ENCODE assay signal across 24 cellular contexts in genomic region chr5:74145904-74146303, GRCh38.
DNase-seq lines count a peak whose midpoint lies in the region; ATAC-seq, FAIRE-seq and TF ChIP-seq lines count a peak whose summit lies in the region.
"Had no signal": no experiment of that assay in that cellular context is flagged by ENCODE, and none has a peak within 500 bp of the region (broad histone marks: within the 10 kb centered on the region; RNA-seq: fewer than 3 reads in every experiment).

No MANE protein-coding gene starts in this region.

- TF ChIP-seq CTCF in IMR-90 (conservative IDR thresholded peaks at IDR 0.05; ENCODE audit: low read depth, low read length) (no peak), H1 (IDR thresholded peaks at IDR 0.05; ENCODE audit: control extremely low read depth in 1 of 3, insufficient read depth in 1 of 3, low read depth in 1 of 3, low read length in 3 of 3) (no peak)

- no peak overlapping the region for H3K18ac ChIP-seq in IMR-90 (ENCODE audit: low read depth, low read length)
- no peak overlapping the region; the same call in 1 of the 2 replicates for H3K18ac ChIP-seq in H1 (ENCODE audit: extremely low read depth, low read length)
- peak overlapping the region; percentile 60 for H3K18ac ChIP-seq in neuronal stem cell (ENCODE audit: low read length)

- H3K4me1 ChIP-seq in IMR-90 (ENCODE audit: control insufficient read depth, insufficient read depth, low read length), result no peaks in the 10 kb centered on the region
- no peaks in the 10 kb centered on the region for H3K4me1 ChIP-seq in H1 (replicated peaks in 1 of 4; ENCODE audit: control insufficient read depth in 3 of 4, insufficient read depth in 4 of 4, low read length in 3 of 4)
- H3K4me1 ChIP-seq in neuronal stem cell (ENCODE audit: control insufficient read depth in 2 of 2, insufficient read depth in 1 of 2, low read depth in 1 of 2, low read length in 2 of 2), result peaks cover 3 to 9% of the 10 kb centered on the region in 2 donors
- H3K4me1 ChIP-seq: BLaER1, Caco-2 had no signal

- TF ChIP-seq RAD21 in IMR-90 (IDR thresholded peaks at IDR 0.05; ENCODE audit: low read length) (no peak), H1 (IDR thresholded peaks at IDR 0.05 in 1 of 2, conservative IDR thresholded peaks at IDR 0.05 in 1 of 2; ENCODE audit: low read depth in 2 of 2, low read length in 2 of 2) (no peak)

- H3K56ac ChIP-seq in IMR-90 (ENCODE audit: extremely low read depth, insufficient read depth, low read length) (no peak overlapping the region), H1 (replicated peaks; ENCODE audit: insufficient read length, low read depth, low read length) (no peak overlapping the region)

- no peak overlapping the region for H4K8ac ChIP-seq in IMR-90 (ENCODE audit: low read depth in 2 of 2, low read length in 2 of 2)
- H4K8ac ChIP-seq in H1 (ENCODE audit: extremely low read depth, insufficient read depth, low read length), result no peak overlapping the region
- no peak overlapping the region for H4K8ac ChIP-seq in neuronal stem cell (ENCODE audit: low read depth, low read length)

- no peak overlapping the region for H3K14ac ChIP-seq in IMR-90 (replicated peaks; ENCODE audit: low read depth, low read length)
- no peak overlapping the region for H3K14ac ChIP-seq in H1 (ENCODE audit: insufficient read length)
- no peak overlapping the region for H3K14ac ChIP-seq in neuronal stem cell (ENCODE audit: low read length)

- TF ChIP-seq EP300 in H1 (IDR thresholded peaks at IDR 0.05; ENCODE audit: borderline replicate concordance in 1 of 2, low read depth in 2 of 2, low read length in 2 of 2), result no peak

- H3K4me2 ChIP-seq in IMR-90 (ENCODE audit: low read depth, low read length) (no peak overlapping the region), H1 (ENCODE audit: insufficient read depth in 1 of 2, low read depth in 2 of 2, low read length in 2 of 2) (no peak overlapping the region), neuronal stem cell (ENCODE audit: insufficient read depth, low read length, poor library complexity, severe bottlenecking) (no peak overlapping the region)
- H3K4me2 ChIP-seq: BLaER1 had no signal

- no peak overlapping the region for H3K27ac ChIP-seq in IMR-90 (ENCODE audit: insufficient read depth, low read length)
- no peak overlapping the region for H3K27ac ChIP-seq in H1 (ENCODE audit: low read depth, low read length)
- no peak overlapping the region for H3K27ac ChIP-seq in neuronal stem cell (replicated peaks; ENCODE audit: low read length)
- H3K27ac ChIP-seq: 22Rv1, BLaER1, C4-2B had no signal

- H2AK9ac ChIP-seq in IMR-90 (replicated peaks; ENCODE audit: low read depth, low read length, poor library complexity), result no peak overlapping the region

- DNase-seq in DMS 273 (lab: John Stamatoyannopoulos, UW; ENCODE audit: unreplicated experiment) (peak; percentile 41), DMS 273 treated with DMSO at 0.1 percent for 48 hours (lab: John Stamatoyannopoulos, UW) (no peak), IMR-90 (no peak), H1 (ENCODE audit: low read depth in 1 of 2, low spot score in 2 of 2) (no peak), neuronal stem cell (ENCODE audit: low spot score) (no peak), middle frontal gyrus (ENCODE audit: extremely low spot score, low spot score) (no peak), NCI-H2081 (lab: John Stamatoyannopoulos, UW) (no peak)
- DNase-seq: Caco-2; CD4-positive, CD25-positive, alpha-beta regulatory T cell; CD8-positive, alpha-beta T cell; DMS153; DND-41; GDM1; GOT3; H7; HCEC 1CT had no signal

- H2BK12ac ChIP-seq in H1 (ENCODE audit: low read depth, low read length), result no peak overlapping the region
- no peak overlapping the region for H2BK12ac ChIP-seq in neuronal stem cell (ENCODE audit: low read length)

- H4K20me1 ChIP-seq in IMR-90 (ENCODE audit: insufficient read depth, low read length) (no peaks in the 10 kb centered on the region), H1 (replicated peaks in 1 of 2; ENCODE audit: control insufficient read depth in 1 of 2, insufficient read depth in 2 of 2, low read length in 2 of 2) (no peaks in the 10 kb centered on the region)
- H4K20me1 ChIP-seq: BLaER1 had no signal

- H4K91ac ChIP-seq in IMR-90 (ENCODE audit: insufficient read depth, low read depth, low read length) (no peak overlapping the region), H1 (replicated peaks; ENCODE audit: insufficient read length, low read length) (no peak overlapping the region), neuronal stem cell (ENCODE audit: low read depth, low read length, poor library complexity) (no peak overlapping the region)

- H3K9ac ChIP-seq in IMR-90 (ENCODE audit: low read depth, low read length) (no peak overlapping the region), H1 (replicated peaks in 1 of 4; ENCODE audit: extremely low read depth in 1 of 4, low read depth in 3 of 4, low read length in 3 of 4) (no peak overlapping the region), neuronal stem cell (ENCODE audit: low read depth, low read length, poor library complexity) (no peak overlapping the region)
- H3K9ac ChIP-seq: BLaER1 had no signal

- H3K4me3 ChIP-seq in IMR-90 (ENCODE audit: insufficient read depth, low read depth, low read length) (no peak overlapping the region), H1 (ENCODE audit: extremely low read depth in 1 of 4, insufficient read depth in 2 of 4, low read depth in 3 of 4, low read length in 4 of 4) (no peak overlapping the region), neuronal stem cell (ENCODE audit: low read length in 2 of 2) (no peak overlapping the region)
- H3K4me3 ChIP-seq: BLaER1, GM12878 had no signal

- no peak overlapping the region for H2AFZ ChIP-seq in IMR-90 (replicated peaks; ENCODE audit: low read length, poor library complexity)
- H2AFZ ChIP-seq in H1 (ENCODE audit: low read length), result no peak overlapping the region
- H2AFZ ChIP-seq in neuronal stem cell (ENCODE audit: low read length), result no peak overlapping the region

- 0 out of 2 replicates have a peak, but pooled peaks cover 4% of the 10 kb centered on the region for H3K23me2 ChIP-seq in H1 (ENCODE audit: low read depth, low read length)

- H2BK120ac ChIP-seq in IMR-90 (ENCODE audit: low read depth, low read length) (no peak overlapping the region), H1 (replicated peaks; ENCODE audit: low read depth, low read length) (no peak overlapping the region), neuronal stem cell (ENCODE audit: low read depth, low read length) (no peak overlapping the region)

- H3K9me1 ChIP-seq in IMR-90 (ENCODE audit: insufficient read depth, low read length), result no peaks in the 10 kb centered on the region

- H3K36me3 ChIP-seq in IMR-90 (ENCODE audit: control insufficient read depth, insufficient read depth, low read length), result no peaks in the 10 kb centered on the region
- no peaks in the 10 kb centered on the region for H3K36me3 ChIP-seq in H1 (ENCODE audit: control insufficient read depth in 2 of 4, insufficient read depth in 4 of 4, low read length in 3 of 4)
- H3K36me3 ChIP-seq in neuronal stem cell (replicated peaks in 1 of 2; ENCODE audit: control insufficient read depth in 2 of 2, insufficient read depth in 2 of 2, low read length in 2 of 2), result no peaks in the 10 kb centered on the region
- H3K36me3 ChIP-seq: BLaER1 had no signal

- no peaks in the 10 kb centered on the region for H3K79me1 ChIP-seq in IMR-90 (ENCODE audit: low read depth in 1 of 2, low read length in 2 of 2)
- H3K79me1 ChIP-seq in H1 (ENCODE audit: low read depth, low read length), result no peaks in the 10 kb centered on the region
- no peaks in the 10 kb centered on the region for H3K79me1 ChIP-seq in neuronal stem cell (ENCODE audit: low read depth, low read length)

- dilution Hi-C loops in IMR-90 (cut with HindIII; ENCODE audit: low sequenced_read_pairs, unreplicated experiment), result no loop called here

- H3K4ac ChIP-seq in IMR-90 (ENCODE audit: low read depth, low read length) (no peak overlapping the region), H1 (replicated peaks; ENCODE audit: insufficient read length, low read depth, low read length) (no peak overlapping the region), neuronal stem cell (ENCODE audit: low read length) (no peak overlapping the region)

- H4K5ac ChIP-seq in IMR-90 (ENCODE audit: low read depth, low read length) (no peak overlapping the region), H1 (ENCODE audit: insufficient read length, low read depth, low read length) (no peak overlapping the region)

- intact Hi-C loops in IMR-90 (cut with micrococcal nuclease), result no loop called here

- H2BK5ac ChIP-seq in IMR-90 (ENCODE audit: low read depth, low read length, poor library complexity, severe bottlenecking) (no peak overlapping the region), H1 (ENCODE audit: low read depth, low read length) (no peak overlapping the region), neuronal stem cell (ENCODE audit: low read length) (no peak overlapping the region)

- no CpG with 5 or more reads among the region's 9 CpGs for WGBS in IMR-90 (ENCODE audit: extremely low coverage in 2 of 2, insufficient read length in 1 of 2), 2 experiments
- WGBS in H1 (ENCODE audit: extremely low coverage in 1 of 2, insufficient coverage in 1 of 2, insufficient read length in 1 of 2, insufficient replicate concordance in 2 of 2, low coverage in 1 of 2, low lambda C conversion rate in 2 of 2, missing lambda C conversion rate in 1 of 2), 2 experiments, result 87% methylated on average over 8 of the region's 9 CpGs; no CpG with 5 or more reads in 1 of the 2 experiments
- WGBS in neuronal stem cell (ENCODE audit: extremely low coverage in 2 of 2, insufficient read length in 2 of 2, insufficient replicate concordance in 1 of 2), 2 donors, result no CpG with 5 or more reads among the region's 9 CpGs

- no peak for ATAC-seq in IMR-90 (ENCODE audit: low read depth)
- no peak for ATAC-seq in HG03378 (IDR thresholded peaks at IDR 0.05; ENCODE audit: unreplicated experiment)
- ATAC-seq: CD8-positive, alpha-beta T cell; GM12878 had no signal

- H3K9me3 ChIP-seq in IMR-90 (ENCODE audit: control insufficient read depth, insufficient read depth, low read length) (no peaks in the 10 kb centered on the region), H1 (ENCODE audit: insufficient read depth in 2 of 2, low read depth in 1 of 2, low read length in 1 of 2) (no peaks in the 10 kb centered on the region), neuronal stem cell (replicated peaks in 1 of 2; ENCODE audit: control insufficient read depth in 2 of 2, insufficient read depth in 1 of 2, low read depth in 1 of 2, low read length in 2 of 2) (no peaks in the 10 kb centered on the region)
- H3K9me3 ChIP-seq: BLaER1, Caco-2 had no signal

- no peak overlapping the region for H3K23ac ChIP-seq in IMR-90 (ENCODE audit: low read depth, low read length)
- no peak overlapping the region for H3K23ac ChIP-seq in H1 (ENCODE audit: insufficient read length)
- no peak overlapping the region for H3K23ac ChIP-seq in neuronal stem cell (ENCODE audit: low read depth, low read length, poor library complexity)

- H3K27me3 ChIP-seq in IMR-90 (ENCODE audit: control insufficient read depth, insufficient read depth, low read length) (no peaks in the 10 kb centered on the region), H1 (replicated peaks in 1 of 4; ENCODE audit: control insufficient read depth in 3 of 4, extremely low read depth in 1 of 4, insufficient read depth in 3 of 4, low read length in 3 of 4) (no peaks in the 10 kb centered on the region), neuronal stem cell (ENCODE audit: control insufficient read depth in 3 of 3, insufficient read depth in 3 of 3, low read depth in 1 of 3, low read length in 3 of 3) (peaks cover 0 to 6% (median 0%) of the 10 kb centered on the region in 3 experiments)
- H3K27me3 ChIP-seq: BLaER1 had no signal

- no peak overlapping the region for H2BK15ac ChIP-seq in IMR-90 (ENCODE audit: low read depth, low read length)
- no peak overlapping the region for H2BK15ac ChIP-seq in H1 (ENCODE audit: low read length)
- H2BK15ac ChIP-seq in neuronal stem cell (ENCODE audit: low read length), result no peak overlapping the region

- H2BK20ac ChIP-seq in IMR-90 (ENCODE audit: low read depth, low read length), result no peak overlapping the region
- no peak overlapping the region for H2BK20ac ChIP-seq in H1 (ENCODE audit: low read length)

- H2AK5ac ChIP-seq in IMR-90 (ENCODE audit: low read depth, low read length) (peak overlapping the region; percentile 14; the same call in 1 of the 2 replicates), H1 (ENCODE audit: low read depth, low read length) (no peak overlapping the region), neuronal stem cell (ENCODE audit: low read depth, low read length) (no peak overlapping the region)

- no TSS peak for BruUV-seq in IMR-90 (replicated peaks; lab: Mats Ljungman, UMichigan)

- H3K79me2 ChIP-seq in H1 (ENCODE audit: control insufficient read depth in 1 of 2, insufficient read depth in 2 of 2, low read length in 2 of 2), result no peaks in the 10 kb centered on the region

- FAIRE-seq in H1 (lab: Jason Lieb, UNC), result no peak
- FAIRE-seq: A204.1, D721Med, GM12878, GM19239 had no signal

- in situ Hi-C loops in IMR-90 (cut with MboI; ENCODE audit: low sequenced_read_pairs), result no loop called here

- TF ChIP-seq POLR2A in IMR-90 (IDR thresholded peaks at IDR 0.05; ENCODE audit: low read depth, low read length) (no peak), H1 (IDR thresholded peaks at IDR 0.05; ENCODE audit: control extremely low read depth in 1 of 2, low read depth in 2 of 2, low read length in 2 of 2) (no peak)

- CTCF ChIA-PET in IMR-90 (lab: Yijun Ruan, JAX) (no interaction called here), H1 (lab: Charles Lee; ENCODE audit: partially characterized antibody) (interaction anchor here (0.7 kb wide), 1 partner anchor 516 kb away, joined by 3 read pairs; no protein-coding TSS in a partner anchor)

- POLR2A ChIA-PET in IMR-90 (lab: Charles Lee; ENCODE audit: unreplicated experiment), result no interaction called here
- POLR2A ChIA-PET in H1 (lab: Charles Lee; ENCODE audit: partially characterized antibody), result no interaction called here
